Comparison of ENCODE assay signal across 9 cellular contexts in the genomic region with DNA sequence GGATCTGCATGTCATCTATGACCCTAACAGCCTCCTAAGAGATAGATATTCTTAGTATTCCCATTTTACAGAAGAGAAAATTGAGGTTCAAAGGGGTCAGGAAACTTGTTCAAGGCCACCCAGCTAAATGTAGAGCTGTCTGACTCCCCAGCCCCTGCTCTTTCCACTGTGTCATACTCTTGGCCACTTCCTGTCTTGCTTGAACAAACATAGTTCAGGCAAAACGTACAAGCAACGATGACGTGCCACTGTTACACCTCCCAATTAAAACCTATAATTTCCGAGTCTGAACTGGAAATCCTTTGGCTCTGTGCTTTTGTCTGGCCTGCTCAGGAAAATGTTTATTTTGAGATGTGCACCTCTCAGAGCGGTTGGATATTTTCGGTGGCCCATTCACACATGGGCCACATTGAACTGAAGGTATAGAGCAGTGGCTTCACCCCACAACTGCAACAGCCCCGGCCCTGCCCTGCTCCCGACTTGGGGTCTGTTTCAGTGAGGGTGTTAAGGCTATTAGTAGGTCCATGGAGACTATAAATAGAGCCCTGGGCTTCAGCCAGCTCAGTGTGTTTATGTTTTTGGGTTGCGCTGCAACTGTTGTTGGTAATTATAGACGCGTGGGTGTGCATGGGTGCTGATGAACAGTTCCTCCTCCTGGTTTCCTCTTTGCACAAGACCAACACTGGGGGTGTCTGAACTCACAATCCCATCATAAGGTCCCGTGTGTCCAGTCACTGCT.
DNase-seq lines count a peak whose midpoint lies in the region; ATAC-seq and TF ChIP-seq lines count a peak whose summit lies in the region.
"Had no signal": no experiment of that assay in that cellular context is flagged by ENCODE, and none has a peak within 500 bp of the region (broad histone marks: within the 10 kb centered on the region; RNA-seq: fewer than 3 reads in every experiment).

No MANE protein-coding gene starts in this region.

- in situ Hi-C loops in KBM-7 (cut with MboI; ENCODE audit: low pct_unique_long_range_greater_than_20kb, low sequenced_read_pairs), result no loop called here

- POLR2A ChIA-PET in GM10248 (lab: Yijun Ruan, JAX), result interaction anchor here (1.4 to 2.3 kb wide), 2 partner anchors 13 to 185 kb away, joined by 3 to 6 read pairs; no protein-coding TSS in a partner anchor

- DNase-seq in GM10248 (ENCODE audit: extremely low spot score) (peak; percentile 72), KBM-7 (peak; percentile 77), activated T-cell treated with anti-CD3 and anti-CD28 coated beads for 4 hours (peak; percentile 58), lung microvascular endothelial cell (ENCODE audit: low read depth in 2 of 2) (peak; percentile 36 to 53), NCI-H146 (lab: John Stamatoyannopoulos, UW) (no peak), HPDE6-E6E7 (ENCODE audit: extremely low spot score) (no peak), NCI-H2107 treated with DMSO at 0.1 percent for 48 hours (lab: John Stamatoyannopoulos, UW; ENCODE audit: unreplicated experiment) (no peak)

- no peak for TF ChIP-seq CTCF in GM10248 (IDR thresholded peaks at IDR 0.05; ENCODE audit: control extremely low read depth, extremely low read depth, low read depth, missing control alignments)

- CTCF ChIA-PET in GM10248 (lab: Yijun Ruan, JAX), result interaction anchor here (1.0 to 10.2 kb wide), 5 partner anchors 18 to 186 kb away, joined by 3 to 89 read pairs (median 6); no protein-coding TSS in a partner anchor

- ATAC-seq in GM21529 (IDR thresholded peaks at IDR 0.05; ENCODE audit: unreplicated experiment), result peak; percentile 80
- ATAC-seq: body of pancreas had no signal

Comparison
In these comparisons a context has a peak if more than half of its experiments do, and no peak if none do; other contexts are left out.
1. DNase-seq: peak in GM10248 (single experiment), KBM-7 (single experiment), activated T-cell treated with anti-CD3 and anti-CD28 coated beads for 4 hours (single experiment) and lung microvascular endothelial cell (2 of 2); none in NCI-H146 (single experiment), HPDE6-E6E7 (single experiment) and NCI-H2107 treated with DMSO at 0.1 percent for 48 hours (single experiment).